21 cellular contexts compared by ENCODE assay signal in genomic region chr5:56053363-56053762, GRCh38. TPM values are rescaled to one million over a fixed set of nuclear protein-coding genes. Genes with fewer than 3 reads are reported as not detected.
DNase-seq lines count a peak whose midpoint lies in the region; ATAC-seq, FAIRE-seq and TF ChIP-seq lines count a peak whose summit lies in the region.
"Had no signal": no experiment of that assay in that cellular context is flagged by ENCODE, and none has a peak within 500 bp of the region (broad histone marks: within the 10 kb centered on the region; RNA-seq: fewer than 3 reads in every experiment).

No MANE protein-coding gene starts in this region.

- H3K79me2 ChIP-seq in HepG2 (ENCODE audit: insufficient read depth, low read length), result no peaks in the 10 kb centered on the region

- H3K14ac ChIP-seq in IMR-90 (replicated peaks; ENCODE audit: low read depth, low read length), result no peak overlapping the region

- BruUV-seq in IMR-90 (replicated peaks; lab: Mats Ljungman, UMichigan), result no TSS peak
- no TSS peak for BruUV-seq in HepG2 (replicated peaks; lab: Mats Ljungman, UMichigan)

- peak overlapping the region; percentile 84 for H3K27ac Mint-ChIP-seq in CD4-positive, alpha-beta T cell
- H3K27ac Mint-ChIP-seq: GM23338, IgD-negative memory B cell had no signal

- H3K4me1 Mint-ChIP-seq in CD4-positive, alpha-beta T cell (ENCODE audit: low read depth), result peaks cover 72% of the 10 kb centered on the region
- H3K4me1 Mint-ChIP-seq: GM23338 had no signal

- no peak for TF ChIP-seq CTCF in CD4-positive, alpha-beta T cell (IDR thresholded peaks at IDR 0.05)
- TF ChIP-seq CTCF in IMR-90 (conservative IDR thresholded peaks at IDR 0.05; ENCODE audit: low read depth, low read length) (no peak), HepG2 (CRISPR knock-in tag; IDR thresholded peaks at IDR 0.05) (no peak), sigmoid colon (IDR thresholded peaks at IDR 0.05) (no peak)

- no peak overlapping the region for H4K8ac ChIP-seq in IMR-90 (ENCODE audit: low read depth in 2 of 2, low read length in 2 of 2)

- H4K5ac ChIP-seq in IMR-90 (ENCODE audit: low read depth, low read length), result no peak overlapping the region

- ATAC-seq in CD4-positive, alpha-beta T cell (ENCODE audit: poor library complexity), result no peak
- ATAC-seq in IMR-90 (ENCODE audit: low read depth), result no peak
- ATAC-seq in HepG2, result no peak
- ATAC-seq: GM23338 had no signal

- dilution Hi-C loops in IMR-90 (cut with HindIII; ENCODE audit: low sequenced_read_pairs, unreplicated experiment), result no loop called here

- no peaks in the 10 kb centered on the region for H4K20me1 ChIP-seq in IMR-90 (ENCODE audit: insufficient read depth, low read length)
- H4K20me1 ChIP-seq in HepG2 (ENCODE audit: insufficient read depth, low read length), result no peaks in the 10 kb centered on the region

- POLR2A ChIA-PET in CD4-positive, alpha-beta T cell (lab: Charles Lee), result no interaction called here
- POLR2A ChIA-PET in IMR-90 (lab: Charles Lee; ENCODE audit: unreplicated experiment), result no interaction called here
- POLR2A ChIA-PET in HepG2 (lab: Yijun Ruan, JAX), result no interaction called here

- no peaks in the 10 kb centered on the region for H3K36me3 ChIP-seq in IMR-90 (ENCODE audit: control insufficient read depth, insufficient read depth, low read length)
- H3K36me3 ChIP-seq in HepG2 (replicated peaks in 1 of 2; ENCODE audit: control insufficient read depth in 1 of 2, insufficient read depth in 2 of 2, low read length in 2 of 2), result no peaks in the 10 kb centered on the region
- no peaks in the 10 kb centered on the region for H3K36me3 ChIP-seq in small intestine (ENCODE audit: control insufficient read depth in 2 of 2, insufficient read depth in 2 of 2, low read length in 2 of 2)
- no peaks in the 10 kb centered on the region for H3K36me3 ChIP-seq in sigmoid colon
- H3K36me3 ChIP-seq: BE2C had no signal

- H3K27me3 ChIP-seq in CD4-positive, alpha-beta T cell (ENCODE audit: control insufficient read depth, insufficient read depth, low read length), result no peaks in the 10 kb centered on the region
- H3K27me3 ChIP-seq in IMR-90 (ENCODE audit: control insufficient read depth, insufficient read depth, low read length) (no peaks in the 10 kb centered on the region), HepG2 (ENCODE audit: control insufficient read depth in 1 of 2, insufficient read depth in 2 of 2, low read length in 2 of 2) (no peaks in the 10 kb centered on the region), small intestine (ENCODE audit: control insufficient read depth in 2 of 2, insufficient read depth in 2 of 2, low read length in 2 of 2) (no peaks in the 10 kb centered on the region), sigmoid colon (no peaks in the 10 kb centered on the region)
- H3K27me3 ChIP-seq: BE2C had no signal

- TF ChIP-seq EP300 in HepG2 (IDR thresholded peaks at IDR 0.05; ENCODE audit: low read depth in 2 of 2, low read length in 2 of 2) (no peak), HepG2 (CRISPR knock-in tag; IDR thresholded peaks at IDR 0.05; ENCODE audit: borderline replicate concordance) (no peak), sigmoid colon (IDR thresholded peaks at IDR 0.05) (no peak)

- H3K9ac ChIP-seq in IMR-90 (ENCODE audit: low read depth, low read length) (no peak overlapping the region), HepG2 (ENCODE audit: insufficient read depth, low read depth, low read length) (no peak overlapping the region)

- no peak overlapping the region for H4K91ac ChIP-seq in IMR-90 (ENCODE audit: insufficient read depth, low read depth, low read length)

- H3K9me3 ChIP-seq in CD4-positive, alpha-beta T cell (ENCODE audit: control insufficient read depth, low read length), result no peaks in the 10 kb centered on the region
- H3K9me3 ChIP-seq in IMR-90 (ENCODE audit: control insufficient read depth, insufficient read depth, low read length), result no peaks in the 10 kb centered on the region; the same call in 1 of the 2 replicates
- peaks cover 13% of the 10 kb centered on the region for H3K9me3 ChIP-seq in HepG2 (ENCODE audit: low read length)
- no peaks in the 10 kb centered on the region for H3K9me3 ChIP-seq in small intestine (ENCODE audit: control insufficient read depth, low read depth)
- H3K9me3 ChIP-seq in sigmoid colon, result no peaks in the 10 kb centered on the region
- H3K9me3 ChIP-seq: BE2C had no signal

- H3K4me2 ChIP-seq in IMR-90 (ENCODE audit: low read depth, low read length), result no peak overlapping the region
- H3K4me2 ChIP-seq in HepG2 (ENCODE audit: low read depth, low read length), result no peak overlapping the region
- H3K4me2 ChIP-seq: GM23338 had no signal

- CTCF ChIA-PET in CD4-positive, alpha-beta T cell (lab: Charles Lee), result no interaction called here
- CTCF ChIA-PET in IMR-90 (lab: Yijun Ruan, JAX) (no interaction called here), HepG2 (lab: Yijun Ruan, JAX; ENCODE audit: low intra/inter-chr PET ratio, low total read pairs) (no interaction called here)

- no peak overlapping the region for H3K4me3 ChIP-seq in IMR-90 (ENCODE audit: insufficient read depth, low read depth, low read length)
- H3K4me3 ChIP-seq in HepG2 (replicated peaks in 1 of 3; ENCODE audit: insufficient read depth in 1 of 3, low read depth in 2 of 3, low read length in 3 of 3), result no peak overlapping the region
- H3K4me3 ChIP-seq in small intestine (ENCODE audit: low read depth in 1 of 2, low read length in 2 of 2), result no peak overlapping the region
- H3K4me3 ChIP-seq in sigmoid colon, result no peak overlapping the region
- H3K4me3 ChIP-seq: GM23338 had no signal

- in situ Hi-C loops in IMR-90 (cut with MboI; ENCODE audit: low sequenced_read_pairs), result no loop called here
- in situ Hi-C loops in HepG2 (cut with HindIII; ENCODE audit: extremely low pct_ligation_motif_present, low pct_unique_long_range_greater_than_20kb), result no loop called here

- 0 out of 2 replicates have a peak overlapping the region, but pooled peaks have one; percentile 39 for H2AK5ac ChIP-seq in IMR-90 (ENCODE audit: low read depth, low read length)

- H3K4me3 Mint-ChIP-seq in CD4-positive, alpha-beta T cell, result no peak overlapping the region
- H3K4me3 Mint-ChIP-seq: GM23338, IgD-negative memory B cell had no signal

- no peak overlapping the region for H2BK5ac ChIP-seq in IMR-90 (ENCODE audit: low read depth, low read length, poor library complexity, severe bottlenecking)

- no peak overlapping the region for H3K18ac ChIP-seq in IMR-90 (ENCODE audit: low read depth, low read length)

- no peaks in the 10 kb centered on the region for H3K9me3 Mint-ChIP-seq in CD4-positive, alpha-beta T cell

- DNase-seq in CD4-positive, alpha-beta T cell, result no peak
- no peak for DNase-seq in IMR-90
- no peak for DNase-seq in HepG2 (ENCODE audit: low spot score)
- DNase-seq in small intestine, result peak; percentile 54
- no peak for DNase-seq in activated CD4-positive, alpha-beta T cell treated with anti-CD3 and anti-CD28 coated beads for 1 hour
- DNase-seq in sigmoid colon, result no peak
- DNase-seq in dedifferentiated amniotic fluid mesenchymal stem cell (ENCODE audit: extremely low spot score), result no peak
- DNase-seq: ACHN; BE2C; C1 segment of cervical spinal cord; Caco-2; CD4-positive, CD25-positive, alpha-beta regulatory T cell had no signal

- H3K79me1 ChIP-seq in IMR-90 (ENCODE audit: low read depth in 1 of 2, low read length in 2 of 2), result no peaks in the 10 kb centered on the region

- TF ChIP-seq POLR2A in IMR-90 (IDR thresholded peaks at IDR 0.05; ENCODE audit: low read depth, low read length), result no peak
- TF ChIP-seq POLR2A in HepG2 (IDR thresholded peaks at IDR 0.05; ENCODE audit: insufficient read depth in 1 of 2, low read depth in 2 of 2, low read length in 2 of 2), result no peak
- TF ChIP-seq POLR2A in sigmoid colon (IDR thresholded peaks at IDR 0.05), result no peak

- H3K4ac ChIP-seq in IMR-90 (ENCODE audit: low read depth, low read length), result no peak overlapping the region

- intact Hi-C loops in CD4-positive, alpha-beta T cell (cut with DNase I, micrococcal nuclease), result no loop called here
- intact Hi-C loops in IMR-90 (cut with micrococcal nuclease), result loop anchor here (5.0 kb wide), 1 partner anchor 56 kb away; no protein-coding TSS in a partner anchor
- intact Hi-C loops in HepG2 (cut with micrococcal nuclease; ENCODE audit: unreplicated experiment), result no loop called here
- intact Hi-C loops in sigmoid colon (cut with DNase I), result no loop called here

- no peak overlapping the region for H3K56ac ChIP-seq in IMR-90 (ENCODE audit: extremely low read depth, insufficient read depth, low read length)

- peaks cover 10% of the 10 kb centered on the region for H3K36me3 Mint-ChIP-seq in CD4-positive, alpha-beta T cell (ENCODE audit: low read depth)
- H3K36me3 Mint-ChIP-seq: IgD-negative memory B cell had no signal

- H2BK120ac ChIP-seq in IMR-90 (ENCODE audit: low read depth, low read length), result no peak overlapping the region; the same call in 1 of the 2 replicates

- no peak overlapping the region for H3K23ac ChIP-seq in IMR-90 (ENCODE audit: low read depth, low read length)

- H3K4me1 ChIP-seq in IMR-90 (ENCODE audit: control insufficient read depth, insufficient read depth, low read length), result peaks cover 3% of the 10 kb centered on the region
- peaks cover 67% of the 10 kb centered on the region for H3K4me1 ChIP-seq in HepG2 (ENCODE audit: insufficient read depth, low read length)
- peaks cover 3 to 7% of the 10 kb centered on the region in 2 donors for H3K4me1 ChIP-seq in small intestine (ENCODE audit: control insufficient read depth in 2 of 2, insufficient read depth in 1 of 2, low read depth in 1 of 2, low read length in 1 of 2)
- peaks cover 0 to 10% (median 7%) of the 10 kb centered on the region in 4 donors for H3K4me1 ChIP-seq in sigmoid colon

- no peak overlapping the region for H2AK9ac ChIP-seq in IMR-90 (replicated peaks; ENCODE audit: low read depth, low read length, poor library complexity)

- H2AFZ ChIP-seq in IMR-90 (replicated peaks; ENCODE audit: low read length, poor library complexity) (no peak overlapping the region), HepG2 (ENCODE audit: low read length) (no peak overlapping the region)
- H2AFZ ChIP-seq: GM23338 had no signal

- H3K27ac ChIP-seq in CD4-positive, alpha-beta T cell (ENCODE audit: low read depth, low read length), result no peak overlapping the region
- H3K27ac ChIP-seq in IMR-90 (ENCODE audit: insufficient read depth, low read length), result no peak overlapping the region
- no peak overlapping the region for H3K27ac ChIP-seq in HepG2 (ENCODE audit: extremely low read length, insufficient read depth, low read length)
- H3K27ac ChIP-seq in small intestine (ENCODE audit: low read depth in 1 of 2, low read length in 1 of 2), result no peak overlapping the region
- no peak overlapping the region for H3K27ac ChIP-seq in sigmoid colon
- H3K27ac ChIP-seq: HL-60 had no signal

- no peaks in the 10 kb centered on the region for H3K9me1 ChIP-seq in IMR-90 (ENCODE audit: insufficient read depth, low read length)

- H2BK15ac ChIP-seq in IMR-90 (ENCODE audit: low read depth, low read length), result no peak overlapping the region

- no peak overlapping the region for H2BK20ac ChIP-seq in IMR-90 (ENCODE audit: low read depth, low read length)

- FAIRE-seq in HepG2 (lab: Jason Lieb, UNC), result no peak
- no peak for FAIRE-seq in small intestine (lab: Jason Lieb, UNC)
- FAIRE-seq: A204.1, D721Med, G401.6, GM12892, GM18507, H54 had no signal

- H3K27me3 Mint-ChIP-seq in CD4-positive, alpha-beta T cell, result no peaks in the 10 kb centered on the region
- H3K27me3 Mint-ChIP-seq: CD4-positive, CD25-positive, alpha-beta regulatory T cell had no signal

- WGBS in IMR-90 (ENCODE audit: extremely low coverage in 2 of 2, insufficient read length in 1 of 2), 2 experiments, result no CpG with 5 or more reads among the region's 4 CpGs
- WGBS in HepG2 (ENCODE audit: low lambda C conversion rate), result 100% methylated on average over 1 of the region's 4 CpGs
- 89 to 93% (median 89%) methylated on average over 4 of the region's 4 CpGs for WGBS in small intestine, 3 donors
- whole genome bisulfite sequencing in sigmoid colon, 2 donors, result 94 to 97% methylated on average over 4 of the region's 4 CpGs

- TF ChIP-seq RAD21 in IMR-90 (IDR thresholded peaks at IDR 0.05; ENCODE audit: low read length) (no peak), HepG2 (CRISPR knock-in tag; IDR thresholded peaks at IDR 0.05) (no peak)

RNA-seq across cellular contexts. Expression of gene IL6ST, which starts 58.6 kb away (rescaled TPM):
- 100 to 1,000 TPM; 377 to 404 TPM for total RNA-seq in CD4-positive, alpha-beta T cell
- total RNA-seq in IMR-90 (2012; rRNA removed), result 506 and 533 TPM in 2 replicates
- polyA plus RNA-seq in IMR-90 (2012; rRNA removed), result 90.6 and 93.1 TPM in 2 replicates
- 8.4 and 8.7 TPM in 2 replicates for polyA plus RNA-seq in IMR-90 (2012; cell fraction: cytosol; rRNA removed)
- 3.7 and 44.6 TPM in 2 replicates for polyA plus RNA-seq in IMR-90 (2012; cell fraction: nucleus; rRNA removed; ENCODE audit: low replicate concordance)
- total RNA-seq in HepG2 (2016; rRNA removed; fragmentation: Illumina TruSeq; extraction: Trizol), result 161 and 166 TPM in 2 replicates
- 14.7 and 15.1 TPM in 2 replicates for total RNA-seq in HepG2 (2016; cell fraction: cytosol; rRNA removed; fragmentation: Illumina TruSeq; extraction: Trizol; ENCODE audit: low read depth)
- total RNA-seq in HepG2 (2016; cell fraction: insoluble cytoplasmic fraction; rRNA removed; fragmentation: Illumina TruSeq; extraction: Trizol), result 168 TPM in 2 replicates
- 65.8 and 71.7 TPM in 2 replicates for total RNA-seq in HepG2 (2016; cell fraction: membrane; rRNA removed; fragmentation: Illumina TruSeq; extraction: Trizol)
- total RNA-seq in HepG2 (2016; cell fraction: nucleus; rRNA removed; fragmentation: Illumina TruSeq; extraction: Trizol), result 163 and 201 TPM in 2 replicates
- polyA plus RNA-seq in HepG2 (2011; rRNA removed), result 57.9 and 66.6 TPM in 2 replicates
- polyA plus RNA-seq in HepG2 (2011; cell fraction: cytosol; rRNA removed), result 31.2 and 65.6 TPM in 2 replicates
- 23.4 and 30.7 TPM in 2 replicates for polyA plus RNA-seq in HepG2 (2011; cell fraction: nucleus; rRNA removed)
- polyA plus RNA-seq in HepG2 (2012), result 51.0 and 78.1 TPM in 2 replicates
- 2.0 and 2.1 TPM in 2 replicates for polyA plus RNA-seq in HepG2 (2016; cell fraction: cytosol; fragmentation: Illumina TruSeq; extraction: Trizol; ENCODE audit: low read depth)
- 43.1 and 49.7 TPM in 2 replicates for polyA plus RNA-seq in HepG2 (2016; cell fraction: insoluble cytoplasmic fraction; fragmentation: Illumina TruSeq; extraction: Trizol; ENCODE audit: low read depth)
- polyA plus RNA-seq in HepG2 (2016; cell fraction: membrane; fragmentation: Illumina TruSeq; extraction: Trizol; ENCODE audit: low read depth), result 9.8 and 10.4 TPM in 2 replicates
- 83.2 and 85.6 TPM in 2 replicates for polyA plus RNA-seq in HepG2 (2016; cell fraction: nucleus; fragmentation: Illumina TruSeq; extraction: Trizol; ENCODE audit: insufficient read depth, low read depth)
- polyA minus RNA-seq in HepG2 (2011; rRNA and poly(A)+ RNA removed; ENCODE audit: low replicate concordance), result 72.6 and 124 TPM in 2 replicates
- polyA minus RNA-seq in HepG2 (2011; cell fraction: cytosol; rRNA and poly(A)+ RNA removed), result 241 and 268 TPM in 2 replicates
- 145 and 264 TPM in 2 replicates for polyA minus RNA-seq in HepG2 (2011; cell fraction: nucleus; rRNA and poly(A)+ RNA removed)
- 10 to 100 TPM in 1 of 3 donors, 1 to 10 TPM in 2; 6.5 to 26.6 (median 6.5) TPM for polyA plus RNA-seq in small intestine
- total RNA-seq in sigmoid colon, result 100 to 1,000 TPM; 206 to 373 (median 311) TPM
- 10 to 100 TPM in 2 of 3 donors, 1 to 10 TPM in 1; 7.4 to 37.6 (median 12.0) TPM for polyA plus RNA-seq in sigmoid colon
